1 cellular context compared by ENCODE assay signal in genomic region chr5:81922790-81923398, GRCh38.
A peak's percentile ranks its signal among the peaks of the same experiment; 100 is the strongest.
TF ChIP-seq lines count a peak whose summit lies in the region.

No MANE protein-coding gene starts in this region.

TF ChIP-seq in GM12878, 131 proteins besides CTCF, POLR2A, EP300 and RAD21 (continued from another document):
- no peak for TF ChIP-seq MAX (IDR thresholded peaks at IDR 0.05; ENCODE audit: low read depth, low read length)
- TF ChIP-seq NR2F1 (conservative IDR thresholded peaks at IDR 0.05): 0 out of 2 replicates have a peak, but pooled peaks have one; percentile 20
- TF ChIP-seq CBX5 (IDR thresholded peaks at IDR 0.05; ENCODE audit: low read depth): 0 out of 2 replicates have a peak, but pooled peaks have one; percentile 63
TF ChIP-seq in GM12878: peak in this region for 9.
